2 cellular contexts compared by ENCODE assay signal in genomic region chr21:35072960-35073359, GRCh38.
TF ChIP-seq lines count a peak whose summit lies in the region.

No MANE protein-coding gene starts in this region.

TF ChIP-seq in PFSK-1, 5 proteins besides CTCF, POLR2A, EP300 and RAD21 (continued from another document):
- no peak for TF ChIP-seq REST (IDR thresholded peaks at IDR 0.05; ENCODE audit: insufficient read depth in 1 of 2, low read depth in 2 of 2, low read length in 2 of 2)

TF ChIP-seq in SK-N-SH treated with all-trans-retinoic acid at 6 μM for 48 hours, 23 proteins besides CTCF, POLR2A, EP300 and RAD21 (continued from another document):
- TF ChIP-seq OSR1 (CRISPR knock-in tag; IDR thresholded peaks at IDR 0.05) (no peak), BACH2 (CRISPR knock-in tag; IDR thresholded peaks at IDR 0.05; ENCODE audit: borderline replicate concordance) (no peak), ZNF8 (CRISPR knock-in tag; IDR thresholded peaks at IDR 0.05) (no peak), ISL1 (CRISPR knock-in tag; IDR thresholded peaks at IDR 0.05) (no peak), ZC3H10 (CRISPR knock-in tag; IDR thresholded peaks at IDR 0.05) (no peak)
